13 cellular contexts compared by ENCODE assay signal in the genomic region with DNA sequence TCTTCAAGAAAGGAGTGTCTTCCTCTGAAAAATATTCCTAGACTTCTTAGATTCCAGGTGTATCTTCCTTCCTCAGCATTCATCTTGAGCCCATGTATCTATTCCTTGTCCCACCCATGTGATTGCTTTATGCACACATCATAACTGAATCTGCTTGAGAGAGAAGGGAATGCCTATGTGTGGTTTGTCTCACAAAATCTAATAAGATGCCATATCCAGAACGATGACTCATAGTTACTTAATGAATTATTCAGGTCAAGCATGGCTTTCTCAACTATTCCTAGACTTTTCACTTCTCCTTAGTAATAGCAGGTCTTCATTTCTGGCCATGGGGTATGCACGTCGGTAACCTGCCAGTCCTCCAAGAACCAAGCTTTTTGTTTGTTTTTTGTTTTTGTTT.
DNase-seq lines count a peak whose midpoint lies in the region; ATAC-seq and TF ChIP-seq lines count a peak whose summit lies in the region.
"Had no signal": no experiment of that assay in that cellular context is flagged by ENCODE, and none has a peak within 500 bp of the region (broad histone marks: within the 10 kb centered on the region; RNA-seq: fewer than 3 reads in every experiment).

No MANE protein-coding gene starts in this region.

- peak overlapping the region; percentile 20 for H3K4me3 ChIP-seq in epithelial cell of proximal tubule (ENCODE audit: low read depth, low read length)

- H3K27me3 Mint-ChIP-seq in nephron (ENCODE audit: low read depth), result no peaks in the 10 kb centered on the region

- peak overlapping the region; percentile 32 to 84 (median 75) for H3K27ac Mint-ChIP-seq in nephron
- H3K27ac Mint-ChIP-seq: activated naive CD4-positive, alpha-beta T cell treated with anti-CD3 and anti-CD28 coated beads for 36 hours had no signal

- TF ChIP-seq CTCF in 22Rv1 (IDR thresholded peaks at IDR 0.05), result no peak
- TF ChIP-seq CTCF in epithelial cell of proximal tubule (conservative IDR thresholded peaks at IDR 0.05; ENCODE audit: low read depth, low read length), result no peak
- no peak for TF ChIP-seq CTCF in nephron (IDR thresholded peaks at IDR 0.05; ENCODE audit: unreplicated experiment in 3 of 3)

- peaks cover 81% of the 10 kb centered on the region for H3K4me1 Mint-ChIP-seq in nephron

- H3K9me3 Mint-ChIP-seq in nephron, result no peaks in the 10 kb centered on the region

- no peak for ATAC-seq in GM18858 (IDR thresholded peaks at IDR 0.05; ENCODE audit: unreplicated experiment)

- peak overlapping the region; percentile 83 for H3K27ac ChIP-seq in 22Rv1
- H3K27ac ChIP-seq: VCaP had no signal

- no peak overlapping the region for H3K4me3 Mint-ChIP-seq in nephron
- H3K4me3 Mint-ChIP-seq: activated naive CD4-positive, alpha-beta T cell treated with anti-CD3 and anti-CD28 coated beads for 36 hours had no signal

- H3K36me3 Mint-ChIP-seq in nephron (ENCODE audit: low read depth), result peaks cover 61% of the 10 kb centered on the region

- DNase-seq in LHCN-M2 (ENCODE audit: low read depth) (peak; percentile 52), epithelial cell of proximal tubule (ENCODE audit: low read depth) (no peak), C1 segment of cervical spinal cord (lab: John Stamatoyannopoulos, UW) (no peak)
- no peak for DNase-seq in stimulated activated CD4-positive, alpha-beta T cell treated with anti-CD3 and anti-CD28 coated beads, Interleukin-12 subunit alpha, Interleukin-12 subunit beta, amount 100 ng/mL, for 4 hours
- no peak for DNase-seq in activated CD8-positive, alpha-beta memory T cell treated with anti-CD3 and anti-CD28 coated beads, Interleukin-2, amount 50 U/mL, for 48 hours
- DNase-seq: activated naive CD4-positive, alpha-beta T cell treated with anti-CD3 and anti-CD28 coated beads for 36 hours; head of caudate nucleus; retina; stimulated activated naive CD4-positive, alpha-beta T cell treated with Interleukin-2 at 50 U/mL for 16 hours had no signal
